Comparison of ENCODE assay signal across 32 cellular contexts in the genomic region with DNA sequence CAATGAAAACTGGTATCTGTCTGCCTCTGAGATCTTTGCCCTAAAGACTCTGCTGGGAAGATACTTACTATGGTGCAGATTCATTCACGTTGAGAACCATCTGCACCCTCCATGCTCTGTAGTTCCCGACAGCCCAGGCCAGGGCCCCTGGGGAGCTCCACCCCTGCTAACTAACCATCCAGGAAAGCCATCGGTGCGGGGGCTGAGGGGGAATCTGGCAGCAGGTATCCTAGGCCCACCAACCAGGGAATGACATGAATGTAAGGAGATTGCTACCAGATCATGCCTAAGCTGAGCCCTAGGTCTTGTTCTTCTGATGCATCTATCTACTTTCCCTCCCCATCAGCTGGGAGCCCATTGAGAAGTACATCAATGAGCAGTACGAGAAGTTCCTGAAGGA. TPM values are rescaled to one million over a fixed set of nuclear protein-coding genes. Genes with fewer than 3 reads are reported as not detected.
"Had no signal": no experiment of that assay in that cellular context is flagged by ENCODE, and none has a peak within 500 bp of the region (broad histone marks: within the 10 kb centered on the region; RNA-seq: fewer than 3 reads in every experiment).

No MANE protein-coding gene starts in this region.

- H3K36me3 ChIP-seq: adrenal gland, ascending aorta, breast epithelium, cardiac muscle cell, esophagus muscularis mucosa, gastrocnemius medialis had no signal

- H3K36me3 Mint-ChIP-seq: activated CD4-positive, alpha-beta memory T cell treated with anti-CD3 and anti-CD28 coated beads for 36 hours; activated CD8-positive, alpha-beta memory T cell treated with anti-CD3 and anti-CD28 coated beads, Interleukin-2, amount 10 ng/mL, durations not matched to agents 7 days and 5 days; activated naive CD4-positive, alpha-beta T cell treated with anti-CD3 and anti-CD28 coated beads, Interleukin-2, amount 50 U/mL, for 24 hours; activated naive CD8-positive, alpha-beta T cell treated with anti-CD3 and anti-CD28 coated beads for 36 hours had no signal

- H3K9me3 ChIP-seq: adrenal gland, ascending aorta, breast epithelium, esophagus muscularis mucosa, gastrocnemius medialis had no signal

- H3K4me1 Mint-ChIP-seq: activated CD4-positive, alpha-beta T cell treated with anti-CD3 and anti-CD28 coated beads for 36 hours; activated CD4-positive, alpha-beta T cell treated with anti-CD3 and anti-CD28 coated beads, Interleukin-2, amount 10 ng/mL, durations not matched to agents 24 days and 14 days; activated CD8-positive, alpha-beta memory T cell treated with anti-CD3 and anti-CD28 coated beads, Interleukin-2, amount 10 ng/mL, durations not matched to agents 7 days and 5 days; activated naive CD4-positive, alpha-beta T cell treated with anti-CD3 and anti-CD28 coated beads, Interleukin-2, amount 50 U/mL, for 24 hours; activated naive CD8-positive, alpha-beta T cell treated with anti-CD3 and anti-CD28 coated beads for 36 hours; activated naive CD8-positive, alpha-beta T cell treated with anti-CD3 and anti-CD28 coated beads, Interleukin-2, amount 50 U/mL, for 24 hours; brain had no signal

- H3K27me3 ChIP-seq: adrenal gland, ascending aorta, breast epithelium, cardiac muscle cell, dorsolateral prefrontal cortex, esophagus muscularis mucosa, foreskin keratinocyte, gastrocnemius medialis had no signal

- H3K27ac Mint-ChIP-seq: activated CD4-positive, alpha-beta memory T cell treated with anti-CD3 and anti-CD28 coated beads for 36 hours; activated CD4-positive, alpha-beta T cell treated with anti-CD3 and anti-CD28 coated beads for 36 hours; activated CD4-positive, alpha-beta T cell treated with anti-CD3 and anti-CD28 coated beads, Interleukin-2, amount 10 ng/mL, durations not matched to agents 24 days and 14 days; activated CD8-positive, alpha-beta memory T cell treated with anti-CD3 and anti-CD28 coated beads, Interleukin-2, amount 10 ng/mL, durations not matched to agents 7 days and 5 days; activated CD8-positive, alpha-beta T cell treated with anti-CD3 and anti-CD28 coated beads, Interleukin-2, amount 10 ng/mL, durations not matched to agents 7 days and 5 days; activated naive CD4-positive, alpha-beta T cell treated with anti-CD3 and anti-CD28 coated beads for 36 hours; activated naive CD4-positive, alpha-beta T cell treated with anti-CD3 and anti-CD28 coated beads, Interleukin-2, amount 50 U/mL, for 24 hours; activated naive CD8-positive, alpha-beta T cell treated with anti-CD3 and anti-CD28 coated beads for 36 hours; activated naive CD8-positive, alpha-beta T cell treated with anti-CD3 and anti-CD28 coated beads, Interleukin-2, amount 50 U/mL, for 24 hours; activated T-cell treated with anti-CD3 and anti-CD28 coated beads, Interleukin-2, amount 50 U/mL, for 72 hours; dendritic cell treated with granulocyte-macrophage colony-stimulating factor and Interleukin-4, amounts not matched to agents 40 ng/mL and 50 ng/mL, for 4 days had no signal

- H3K4me3 ChIP-seq: adrenal gland, ascending aorta, breast epithelium, cardiac muscle cell, coronary artery, dorsolateral prefrontal cortex, esophagus muscularis mucosa, gastrocnemius medialis had no signal

- DNase-seq: activated CD4-positive, alpha-beta memory T cell treated with anti-CD3 and anti-CD28 coated beads for 36 hours; activated CD4-positive, alpha-beta T cell treated with anti-CD3 and anti-CD28 coated beads for 36 hours; activated CD4-positive, alpha-beta T cell treated with anti-CD3 and anti-CD28 coated beads, Interleukin-2, amount 10 ng/mL, durations not matched to agents 24 days and 14 days; activated CD4-positive, CD25-positive, alpha-beta regulatory T cell; activated CD4-positive, CD25-positive, alpha-beta regulatory T cell treated with anti-CD3 and anti-CD28 coated beads, Interleukin-2, amount 50 U/mL, for 72 hours; activated CD8-positive, alpha-beta memory T cell treated with anti-CD3 and anti-CD28 coated beads, Interleukin-2, amount 10 ng/mL, durations not matched to agents 7 days and 5 days; activated CD8-positive, alpha-beta memory T cell treated with anti-CD3 and anti-CD28 coated beads, Interleukin-2, amount 50 U/mL, for 4 hours; activated CD8-positive, alpha-beta T cell treated with anti-CD3 and anti-CD28 coated beads, Interleukin-2, amount 10 ng/mL, durations not matched to agents 7 days and 5 days; activated naive CD4-positive, alpha-beta T cell treated with anti-CD3 and anti-CD28 coated beads for 36 hours; activated naive CD8-positive, alpha-beta T cell treated with anti-CD3 and anti-CD28 coated beads for 36 hours; activated naive CD8-positive, alpha-beta T cell treated with anti-CD3 and anti-CD28 coated beads, Interleukin-2, amount 50 U/mL, for 24 hours; activated T-cell treated with anti-CD3 and anti-CD28 coated beads, Interleukin-2, amount 50 U/mL, for 1 hour; activated T-cell treated with anti-CD3 and anti-CD28 coated beads, Interleukin-2, amount 50 U/mL, for 72 hours; amygdala; central memory CD4-positive, alpha-beta T cell; cerebellar nuclear complex; effector memory CD4-positive, alpha-beta T cell; erythroblast; foreskin keratinocyte; gastrocnemius medialis; glutamatergic neuron; T-helper 2 cell had no signal

- H3K9me3 Mint-ChIP-seq: activated CD4-positive, alpha-beta memory T cell treated with anti-CD3 and anti-CD28 coated beads for 36 hours; activated CD4-positive, alpha-beta T cell treated with anti-CD3 and anti-CD28 coated beads, Interleukin-2, amount 10 ng/mL, durations not matched to agents 24 days and 14 days; activated naive CD4-positive, alpha-beta T cell treated with anti-CD3 and anti-CD28 coated beads for 36 hours; activated naive CD4-positive, alpha-beta T cell treated with anti-CD3 and anti-CD28 coated beads, Interleukin-2, amount 50 U/mL, for 24 hours; activated naive CD8-positive, alpha-beta T cell treated with anti-CD3 and anti-CD28 coated beads for 36 hours; activated naive CD8-positive, alpha-beta T cell treated with anti-CD3 and anti-CD28 coated beads, Interleukin-2, amount 50 U/mL, for 24 hours; activated T-cell treated with anti-CD3 and anti-CD28 coated beads, Interleukin-2, amount 50 U/mL, for 72 hours; brain; dendritic cell treated with granulocyte-macrophage colony-stimulating factor and Interleukin-4, amounts not matched to agents 40 ng/mL and 50 ng/mL, for 4 days had no signal

- H3K4me3 Mint-ChIP-seq: activated CD4-positive, alpha-beta memory T cell treated with anti-CD3 and anti-CD28 coated beads for 36 hours; activated CD4-positive, alpha-beta T cell treated with anti-CD3 and anti-CD28 coated beads for 36 hours; activated CD4-positive, alpha-beta T cell treated with anti-CD3 and anti-CD28 coated beads, Interleukin-2, amount 10 ng/mL, durations not matched to agents 24 days and 14 days; activated CD8-positive, alpha-beta memory T cell treated with anti-CD3 and anti-CD28 coated beads, Interleukin-2, amount 10 ng/mL, durations not matched to agents 7 days and 5 days; activated CD8-positive, alpha-beta T cell treated with anti-CD3 and anti-CD28 coated beads, Interleukin-2, amount 10 ng/mL, durations not matched to agents 7 days and 5 days; activated naive CD4-positive, alpha-beta T cell treated with anti-CD3 and anti-CD28 coated beads for 36 hours; activated naive CD4-positive, alpha-beta T cell treated with anti-CD3 and anti-CD28 coated beads, Interleukin-2, amount 50 U/mL, for 24 hours; activated naive CD8-positive, alpha-beta T cell treated with anti-CD3 and anti-CD28 coated beads for 36 hours; activated naive CD8-positive, alpha-beta T cell treated with anti-CD3 and anti-CD28 coated beads, Interleukin-2, amount 50 U/mL, for 24 hours; activated T-cell treated with anti-CD3 and anti-CD28 coated beads, Interleukin-2, amount 50 U/mL, for 72 hours; brain; dendritic cell treated with granulocyte-macrophage colony-stimulating factor and Interleukin-4, amounts not matched to agents 40 ng/mL and 50 ng/mL, for 4 days had no signal

- H3K27me3 Mint-ChIP-seq: activated CD4-positive, alpha-beta memory T cell treated with anti-CD3 and anti-CD28 coated beads for 36 hours; activated CD4-positive, alpha-beta T cell treated with anti-CD3 and anti-CD28 coated beads for 36 hours; activated CD8-positive, alpha-beta memory T cell treated with anti-CD3 and anti-CD28 coated beads, Interleukin-2, amount 10 ng/mL, durations not matched to agents 7 days and 5 days; activated naive CD4-positive, alpha-beta T cell treated with anti-CD3 and anti-CD28 coated beads, Interleukin-2, amount 50 U/mL, for 24 hours; activated naive CD8-positive, alpha-beta T cell treated with anti-CD3 and anti-CD28 coated beads for 36 hours had no signal

- H3K4me1 ChIP-seq: adrenal gland, ascending aorta, esophagus muscularis mucosa, foreskin keratinocyte had no signal

- H3K27ac ChIP-seq: adrenal gland, ascending aorta, breast epithelium, cardiac muscle cell, coronary artery, dorsolateral prefrontal cortex, esophagus muscularis mucosa, foreskin keratinocyte, gastrocnemius medialis had no signal

RNA-seq across cellular contexts. Expression of gene WBP2NL, which starts 11.3 kb away (rescaled TPM):
- total RNA-seq: ascending aorta, cardiac muscle cell had no signal
- polyA plus RNA-seq: cardiac muscle cell had no signal

RNA-seq across cellular contexts. Expression of gene SEPTIN3, which starts 18.0 kb away (rescaled TPM):
- total RNA-seq: ascending aorta had no signal

RNA-seq across cellular contexts. Expression of gene CENPM, which starts 40.3 kb away (rescaled TPM):
- total RNA-seq: ascending aorta, esophagus muscularis mucosa had no signal
